ENCODE assay signal across 8 cellular contexts in the genomic region with DNA sequence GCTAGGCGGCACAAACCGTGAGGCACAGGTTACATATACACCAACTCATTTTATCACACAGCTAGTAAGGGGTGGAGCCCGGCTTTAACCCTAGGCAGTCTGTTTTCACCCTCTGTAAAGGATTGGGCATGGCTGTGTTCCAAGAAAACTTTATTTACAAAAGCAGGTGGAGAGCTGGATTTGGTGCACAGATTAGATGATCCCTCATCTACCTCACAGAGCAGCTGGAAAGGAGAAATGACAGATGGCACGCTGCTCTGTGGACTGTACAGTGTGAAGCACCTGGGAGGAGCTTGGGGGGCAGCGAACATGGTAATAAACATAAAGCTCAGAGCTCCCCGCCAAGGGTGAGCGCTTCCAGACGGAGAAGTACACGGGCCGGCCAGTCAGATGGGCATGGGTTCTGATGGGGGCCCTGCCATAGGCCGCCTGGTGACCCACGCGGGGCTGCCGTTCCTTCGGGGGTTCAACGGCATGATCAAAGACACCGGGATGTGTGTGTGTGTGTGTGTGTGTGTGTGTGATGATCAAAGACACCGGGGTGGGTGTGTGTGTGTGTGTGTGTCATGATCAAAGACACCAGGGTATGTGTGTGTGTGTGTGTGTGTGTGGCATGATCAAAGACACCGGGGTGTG. TPM values are rescaled to one million over a fixed set of nuclear protein-coding genes. Genes with fewer than 3 reads are reported as not detected.
DNase-seq lines count a peak whose midpoint lies in the region; ATAC-seq and TF ChIP-seq lines count a peak whose summit lies in the region.

No MANE protein-coding gene starts in this region.

- H3K36me3 ChIP-seq in HCT116 (ENCODE audit: control insufficient read depth in 1 of 2, insufficient read depth in 2 of 2, low read length in 2 of 2) (peaks cover 3 to 15% of the 10 kb centered on the region in 2 experiments; a peak in 2 of 4 replicates), adipocyte (ENCODE audit: control insufficient read depth, insufficient read depth, low read length, severe bottlenecking) (peaks cover 6% of the 10 kb centered on the region), neuron (ENCODE audit: insufficient read depth, low read length) (peaks cover 13% of the 10 kb centered on the region)

- H3K9me3 ChIP-seq in HCT116 (ENCODE audit: control insufficient read depth in 1 of 2, insufficient read depth in 1 of 2, low read depth in 1 of 2, low read length in 2 of 2) (no peaks in the 10 kb centered on the region), adipocyte (ENCODE audit: control insufficient read depth, low read length) (no peaks in the 10 kb centered on the region), neuron (ENCODE audit: low read length) (no peaks in the 10 kb centered on the region)

- no peaks in the 10 kb centered on the region for H4K20me1 ChIP-seq in HCT116 (ENCODE audit: insufficient read depth)

- H3K27me3 ChIP-seq in HCT116 (ENCODE audit: insufficient read depth, low read length) (no peaks in the 10 kb centered on the region), adipocyte (replicated peaks; ENCODE audit: control insufficient read depth, insufficient read depth, low read length) (peaks cover 9% of the 10 kb centered on the region), neuron (ENCODE audit: insufficient read depth, low read length) (no peaks in the 10 kb centered on the region)

- POLR2A ChIA-PET in HCT116 (lab: Charles Lee), result interaction anchor here (1.0 kb wide), 1 partner anchor 36 kb away, joined by 4 read pairs; no protein-coding TSS in a partner anchor

- no peaks in the 10 kb centered on the region for H3K9me2 ChIP-seq in HCT116 (ENCODE audit: insufficient read depth)

- ATAC-seq in HCT116, result no peak
- no peak for ATAC-seq in HG02798 (IDR thresholded peaks at IDR 0.05; ENCODE audit: poor library complexity, unreplicated experiment)
- ATAC-seq in HG02642 (IDR thresholded peaks at IDR 0.05; ENCODE audit: poor library complexity, unreplicated experiment), result no peak

- no peak for DNase-seq in HCT116 (ENCODE audit: low read depth, low spot score)
- peak; percentile 91 for DNase-seq in NCI-H748 (lab: John Stamatoyannopoulos, UW; ENCODE audit: unreplicated experiment)
- no peak for DNase-seq in adipocyte (ENCODE audit: low read depth)
- no peak for DNase-seq in H4 (ENCODE audit: low spot score)
- DNase-seq in retina, result no peak

- TF ChIP-seq RAD21 in HCT116 (IDR thresholded peaks at IDR 0.05; ENCODE audit: low read depth), result no peak

- H3K4me3 ChIP-seq in HCT116 (replicated peaks in 1 of 2; ENCODE audit: low read depth in 1 of 2, low read length in 2 of 2), result no peak overlapping the region
- H3K4me3 ChIP-seq in adipocyte (ENCODE audit: low read length), result peak overlapping the region; percentile 85
- H3K4me3 ChIP-seq in neuron (ENCODE audit: low read length), result no peak overlapping the region

- H3K4me2 ChIP-seq in HCT116 (ENCODE audit: low read length), result no peak overlapping the region

- H3K9ac ChIP-seq in HCT116 (ENCODE audit: low read length) (no peak overlapping the region), adipocyte (ENCODE audit: low read length) (no peak overlapping the region)

- no peak for TF ChIP-seq POLR2A in HCT116 (IDR thresholded peaks at IDR 0.05; ENCODE audit: borderline replicate concordance, extremely low read depth, insufficient read depth, insufficient read length)

- RAD21 ChIA-PET in HCT116 (lab: Charles Lee; ENCODE audit: low non-redundant PET in 1 of 2, low total read pairs in 2 of 2, uncharacterized antibody in 2 of 2, unreplicated experiment in 2 of 2), result no interaction called here

- no peak overlapping the region for H3K27ac ChIP-seq in HCT116 (ENCODE audit: low read depth, low read length)

- TF ChIP-seq CTCF in HCT116 (IDR thresholded peaks at IDR 0.05 in 2 of 3, conservative IDR thresholded peaks at IDR 0.05 in 1 of 3; ENCODE audit: borderline replicate concordance in 1 of 3, insufficient read depth in 1 of 3, low read depth in 2 of 3, low read length in 2 of 3), result no peak

- H3K4me1 ChIP-seq in HCT116 (ENCODE audit: control insufficient read depth in 1 of 2, insufficient read depth in 2 of 2, low read length in 2 of 2), result peaks cover 3 to 13% of the 10 kb centered on the region in 2 experiments; a peak in 3 of 4 replicates
- peaks cover 8% of the 10 kb centered on the region for H3K4me1 ChIP-seq in adipocyte (ENCODE audit: control insufficient read depth, insufficient read depth, low read length)
- H3K4me1 ChIP-seq in neuron (ENCODE audit: insufficient read depth, low read length), result peaks cover 6% of the 10 kb centered on the region

- H2AFZ ChIP-seq in HCT116 (ENCODE audit: low read depth, low read length, poor library complexity, severe bottlenecking) (no peak overlapping the region), neuron (ENCODE audit: low read depth, low read length) (peak overlapping the region; percentile 88)

- BruUV-seq in HCT116 (replicated peaks; lab: Mats Ljungman, UMichigan), result no TSS peak

- CTCF ChIA-PET in HCT116 (lab: Charles Lee), result interaction anchor here (0.6 to 1.0 kb wide), 3 partner anchors 25 to 109 kb away, joined by 3 to 6 read pairs (median 3); no protein-coding TSS in a partner anchor

- intact Hi-C loops in HCT116 (cut with micrococcal nuclease), result no loop called here

- peaks cover 36% of the 10 kb centered on the region for H3K79me2 ChIP-seq in HCT116 (ENCODE audit: insufficient read depth, low read length)

TF ChIP-seq in HCT116, 20 proteins besides CTCF, POLR2A, EP300 and RAD21:
- peak; percentile 68 for TF ChIP-seq TCF7L2 (IDR thresholded peaks at IDR 0.05; ENCODE audit: borderline replicate concordance, extremely low read depth, insufficient read depth, insufficient read length)
- TF ChIP-seq ELF1 (IDR thresholded peaks at IDR 0.05; ENCODE audit: borderline replicate concordance, low read depth), result no peak

RNA-seq across cellular contexts. Expression of gene TMEM177, which starts 0.9 kb away (rescaled TPM):
- total RNA-seq in HCT116 (2021; ENCODE audit: unreplicated experiment), result 30.5 TPM
- 14.3 and 18.3 TPM in 2 replicates for polyA plus RNA-seq in HCT116 (2012)
- 16.1 and 17.2 TPM in 2 replicates for total RNA-seq in H4 (2014; rRNA removed; shearing (Covaris generic))
